In genomic region chr6:27296106-27296783, GRCh38 we compare ENCODE assay signal across 1 cellular context.
TF ChIP-seq lines count a peak whose summit lies in the region.

No MANE protein-coding gene starts in this region.

TF ChIP-seq in HCT116, 20 proteins besides CTCF, POLR2A, EP300 and RAD21 (continued from another document):
- TF ChIP-seq ATF3 (IDR thresholded peaks at IDR 0.05) (no peak), ZNF274 (IDR thresholded peaks at IDR 0.05; ENCODE audit: low read depth, low read length) (no peak), CBX3 (IDR thresholded peaks at IDR 0.05; ENCODE audit: low read depth) (no peak), MAX (IDR thresholded peaks at IDR 0.05) (no peak; the same call in 1 of the 2 replicates)
